22 cellular contexts compared by ENCODE assay signal in the genomic region with DNA sequence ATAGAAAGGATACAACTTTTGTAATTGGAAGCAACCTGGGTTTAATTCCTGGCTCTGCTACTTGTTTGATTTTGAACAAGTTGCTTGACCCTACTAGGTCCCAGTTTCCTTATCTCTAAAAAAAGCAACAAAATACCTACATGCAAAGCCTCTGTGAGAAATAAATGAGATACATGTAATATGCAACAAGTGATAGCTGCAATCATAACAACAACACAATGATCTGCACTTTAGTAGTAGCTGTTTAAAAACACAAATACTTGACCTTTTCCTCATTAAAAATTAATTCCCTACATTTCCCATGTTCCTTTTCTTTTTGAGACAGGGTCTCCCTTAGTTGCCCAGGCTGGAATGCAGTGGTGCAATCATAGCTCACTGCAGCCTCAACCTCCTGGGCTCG. TPM values are rescaled to one million over a fixed set of nuclear protein-coding genes. Genes with fewer than 3 reads are reported as not detected.
DNase-seq lines count a peak whose midpoint lies in the region; ATAC-seq and TF ChIP-seq lines count a peak whose summit lies in the region.
"Had no signal": no experiment of that assay in that cellular context is flagged by ENCODE, and none has a peak within 500 bp of the region (broad histone marks: within the 10 kb centered on the region; RNA-seq: fewer than 3 reads in every experiment).

No MANE protein-coding gene starts in this region.

- H3K4me1 Mint-ChIP-seq in GM23338 (peaks cover 25% of the 10 kb centered on the region), neural crest cell (peaks cover 13% of the 10 kb centered on the region)
- H3K4me1 Mint-ChIP-seq: B cell had no signal

- no peaks in the 10 kb centered on the region for H3K27me3 ChIP-seq in GM23338 (ENCODE audit: insufficient read depth)
- no peaks in the 10 kb centered on the region for H3K27me3 ChIP-seq in A673 (replicated peaks; ENCODE audit: insufficient read depth, low read depth, low read length, poor library complexity)
- H3K27me3 ChIP-seq: BLaER1 treated with 17β-estradiol and CSF1 and Interleukin-3, amounts not matched to agents 10 nM and 100 nM had no signal

- H3K27ac Mint-ChIP-seq in GM23338 = peak overlapping the region; percentile 39; the same call in 1 of the 2 replicates
- peak overlapping the region; percentile 28 for H3K27ac Mint-ChIP-seq in neural crest cell (ENCODE audit: unreplicated experiment)
- H3K27ac Mint-ChIP-seq: B cell; CD4-positive, alpha-beta T cell; CD8-positive, alpha-beta T cell had no signal

- H3K9me3 Mint-ChIP-seq in GM23338 (no peaks in the 10 kb centered on the region), neural crest cell (no peaks in the 10 kb centered on the region)
- H3K9me3 Mint-ChIP-seq: CD4-positive, alpha-beta T cell; CD8-positive, alpha-beta T cell had no signal

- no peak for ATAC-seq in GM23338
- ATAC-seq: CD8-positive, alpha-beta T cell had no signal

- H3K27me3 Mint-ChIP-seq in GM23338 (ENCODE audit: insufficient read depth, low read depth, poor library complexity) (no peaks in the 10 kb centered on the region), neural crest cell (ENCODE audit: low read depth) (no peaks in the 10 kb centered on the region)
- H3K27me3 Mint-ChIP-seq: B cell; CD4-positive, alpha-beta T cell had no signal

- intact Hi-C loops in A673 (cut with micrococcal nuclease; ENCODE audit: unreplicated experiment) = no loop called here

- CTCF ChIA-PET in HEK293 (lab: Yijun Ruan, JAX) (interaction anchor here (0.6 kb wide), 1 partner anchor 334 kb away, joined by 3 read pairs; no protein-coding TSS in a partner anchor), A673 (lab: Charles Lee) (no interaction called here)

- H3K36me3 ChIP-seq in GM23338 (ENCODE audit: insufficient read depth) = no peaks in the 10 kb centered on the region
- H3K36me3 ChIP-seq in HEK293 (ENCODE audit: control insufficient read depth in 2 of 2, insufficient read depth in 1 of 2, low read length in 2 of 2) = no peaks in the 10 kb centered on the region
- no peaks in the 10 kb centered on the region for H3K36me3 ChIP-seq in A673 (ENCODE audit: insufficient read depth, low read length, poor library complexity, severe bottlenecking)
- H3K36me3 ChIP-seq: BLaER1 treated with 17β-estradiol and CSF1 and Interleukin-3, amounts not matched to agents 10 nM and 100 nM had no signal

- no TSS peak for BruUV-seq in A673 (replicated peaks; lab: Mats Ljungman, UMichigan)

- no peak overlapping the region for H3K4me2 ChIP-seq in GM23338

- H3K27ac ChIP-seq in GM23338 (ENCODE audit: low read depth) (no peak overlapping the region), HEK293 (ENCODE audit: extremely low read depth, low read depth, low read length) (no peak overlapping the region), A673 (ENCODE audit: low read depth, low read length, poor library complexity, severe bottlenecking) (no peak overlapping the region)
- H3K27ac ChIP-seq: BLaER1 treated with 17β-estradiol and CSF1 and Interleukin-3, amounts not matched to agents 10 nM and 100 nM; C4-2B had no signal

- H3K36me3 Mint-ChIP-seq in GM23338 (ENCODE audit: low read depth) (no peaks in the 10 kb centered on the region), neural crest cell (ENCODE audit: low read depth) (no peaks in the 10 kb centered on the region)
- H3K36me3 Mint-ChIP-seq: CD8-positive, alpha-beta T cell had no signal

- POLR2A ChIA-PET in HEK293 (lab: Yijun Ruan, JAX) (no interaction called here), A673 (lab: Charles Lee; ENCODE audit: low non-redundant PET) (no interaction called here)

- H3K4me3 Mint-ChIP-seq in GM23338 = no peak overlapping the region
- H3K4me3 Mint-ChIP-seq in neural crest cell = no peak overlapping the region
- H3K4me3 Mint-ChIP-seq: B cell; CD4-positive, alpha-beta T cell; CD8-positive, alpha-beta T cell had no signal

- DNase-seq in GM23338 (ENCODE audit: low spot score) = no peak
- no peak for DNase-seq in neural crest cell (ENCODE audit: low read depth, low spot score)
- no peak for DNase-seq in A673 (ENCODE audit: low spot score)
- DNase-seq in D341Med (ENCODE audit: low spot score) = no peak
- DNase-seq: 8988T; AML-193; Caco-2; Calu3; CD4-positive, alpha-beta T cell; CD8-positive, alpha-beta T cell; DMS 273 treated with DMSO at 0.1 percent for 48 hours; DMS153; DMS53; DMS79; DND-41; EL; GDM1 had no signal

- H2AFZ ChIP-seq in GM23338 = no peak overlapping the region

- H3K4me1 ChIP-seq in GM23338 (ENCODE audit: insufficient read depth) (peaks cover 7% of the 10 kb centered on the region), HEK293 (ENCODE audit: control insufficient read depth, insufficient read depth, low read length) (no peaks in the 10 kb centered on the region), A673 (ENCODE audit: insufficient read depth, low read length, poor library complexity, severe bottlenecking) (peaks cover 25% of the 10 kb centered on the region)
- H3K4me1 ChIP-seq: Caco-2 had no signal

- no peaks in the 10 kb centered on the region for H3F3A ChIP-seq in GM23338 (replicated peaks; ENCODE audit: low read depth)

- H3K9me2 ChIP-seq in GM23338 (ENCODE audit: insufficient read depth) = no peaks in the 10 kb centered on the region

- H3K4me3 ChIP-seq in GM23338 (no peak overlapping the region), HEK293 (ENCODE audit: low read depth, low read length) (no peak overlapping the region), A673 (ENCODE audit: low read depth, low read length, poor library complexity, severe bottlenecking) (no peak overlapping the region)
- H3K4me3 ChIP-seq: BLaER1 treated with 17β-estradiol and CSF1 and Interleukin-3, amounts not matched to agents 10 nM and 100 nM; GM12878 had no signal

- no peaks in the 10 kb centered on the region for H4K20me1 ChIP-seq in GM23338 (replicated peaks; ENCODE audit: insufficient read depth)
- H4K20me1 ChIP-seq: BLaER1 treated with 17β-estradiol and CSF1 and Interleukin-3, amounts not matched to agents 10 nM and 100 nM had no signal

- no peaks in the 10 kb centered on the region for H3K9me3 ChIP-seq in HEK293 (ENCODE audit: control insufficient read depth, insufficient read depth, low read depth, low read length)
- H3K9me3 ChIP-seq in A673 (ENCODE audit: low read depth, low read length, poor library complexity, severe bottlenecking) = no peaks in the 10 kb centered on the region
- H3K9me3 ChIP-seq: BLaER1 treated with 17β-estradiol and CSF1 and Interleukin-3, amounts not matched to agents 10 nM and 100 nM; Caco-2 had no signal

- no peak for TF ChIP-seq CTCF in GM23338 (conservative IDR thresholded peaks at IDR 0.05; ENCODE audit: low read depth in 2 of 2)
- TF ChIP-seq CTCF in HEK293 (tag by site-specific recombination; IDR thresholded peaks at IDR 0.05) = no peak
- TF ChIP-seq CTCF in neural crest cell (conservative IDR thresholded peaks at IDR 0.05) = no peak
- TF ChIP-seq CTCF in A673 (conservative IDR thresholded peaks at IDR 0.05; ENCODE audit: low read depth, low read length) = no peak

- no peaks in the 10 kb centered on the region for H3K79me2 ChIP-seq in GM23338 (replicated peaks; ENCODE audit: insufficient read depth)

TF ChIP-seq in GM23338, 12 proteins besides CTCF, POLR2A, EP300 and RAD21 (continues in another document):
- no peak for TF ChIP-seq CREB1 (CRISPR knock-in tag; IDR thresholded peaks at IDR 0.05; ENCODE audit: low read depth)
- no peak for TF ChIP-seq ZNF114 (CRISPR knock-in tag; IDR thresholded peaks at IDR 0.05)
- TF ChIP-seq ZNF331 (CRISPR knock-in tag; IDR thresholded peaks at IDR 0.05; ENCODE audit: low read depth) = no peak

TF ChIP-seq in HEK293, 187 proteins besides CTCF, POLR2A, EP300 and RAD21:
- TF ChIP-seq ZNF560 (tag by site-specific recombination; IDR thresholded peaks at IDR 0.05; ENCODE audit: borderline replicate concordance) (no peak), GFI1B (tag by site-specific recombination; IDR thresholded peaks at IDR 0.05) (no peak), ZNF433 (tag by site-specific recombination; IDR thresholded peaks at IDR 0.05; ENCODE audit: low read depth) (no peak), ZNF140 (tag by site-specific recombination; IDR thresholded peaks at IDR 0.05) (no peak), SCRT2 (tag by site-specific recombination; IDR thresholded peaks at IDR 0.05) (peak; percentile 67), SCRT1 (tag by site-specific recombination; IDR thresholded peaks at IDR 0.05; ENCODE audit: borderline replicate concordance) (peak; percentile 64; the same call in 1 of the 2 replicates)
TF ChIP-seq in HEK293: peak in this region for 2.

RNA-seq across cellular contexts. Expression of gene FRRS1, which starts 40.0 kb away (rescaled TPM):
- total RNA-seq in GM23338 (2014; rRNA removed; shearing (Covaris generic)) = 3.7 and 6.8 TPM in 2 replicates
- 0.09 and 0.34 TPM in 2 replicates for polyA plus RNA-seq in GM23338 (2016; fragmentation: Nextera tagmentation; extraction: Ambion mirVana)
- total RNA-seq in neural crest cell (8.2 and 9.3 TPM in 2 replicates), A673 (2021) (11.1 and 12.1 TPM in 2 replicates)
